In genomic region chrX:118726887-118727685, GRCh38 we compare ENCODE assay signal across 1 cellular context.
TF ChIP-seq lines count a peak whose summit lies in the region.

TSS of gene IL13RA1 (plus strand) at chrX:118727606. CDS start at chrX:118727639, 33 bp downstream.

TF ChIP-seq in SK-N-SH, 30 proteins besides CTCF, POLR2A, EP300 and RAD21 (continued from another document):
- TF ChIP-seq REST (IDR thresholded peaks at IDR 0.05; ENCODE audit: low read depth, low read length): no peak
